ENCODE assay signal across 1 cellular context in genomic region chr7:74173866-74174605, GRCh38.
TF ChIP-seq lines count a peak whose summit lies in the region.

EIF4H (plus strand) TSS chr7:74174356; CDS start chr7:74174384, 28 bp downstream.

TF ChIP-seq in HepG2, 621 proteins besides CTCF, POLR2A, EP300 and RAD21 (continued from another document and continues in another):
- TF ChIP-seq IRF9 (CRISPR knock-in tag; IDR thresholded peaks at IDR 0.05; ENCODE audit: borderline replicate concordance) (no peak), ZHX2 (IDR thresholded peaks at IDR 0.05; ENCODE audit: low read depth) (peak; percentile 46), ZHX2 (CRISPR knock-in tag; IDR thresholded peaks at IDR 0.05; ENCODE audit: borderline replicate concordance) (peak; percentile 91), ZNF557 (CRISPR knock-in tag; IDR thresholded peaks at IDR 0.05) (peak; percentile 73; the same call in 1 of the 2 replicates), PRPF4 (IDR thresholded peaks at IDR 0.05; ENCODE audit: low read depth, low read length, poor library complexity, severe bottlenecking) (no peak), SNAPC4 (CRISPR knock-in tag; IDR thresholded peaks at IDR 0.05) (peak; percentile 79; the same call in 1 of the 2 replicates), EHMT2 (IDR thresholded peaks at IDR 0.05; ENCODE audit: borderline replicate concordance, low read depth, low read length) (no peak), ZNF724P (CRISPR knock-in tag; IDR thresholded peaks at IDR 0.05; ENCODE audit: borderline replicate concordance) (peak; percentile 72; the same call in 1 of the 2 replicates), BRCA1 (CRISPR knock-in tag; IDR thresholded peaks at IDR 0.05) (0 out of 2 replicates have a peak, but pooled peaks have one; percentile 22), KDM5A (IDR thresholded peaks at IDR 0.05; ENCODE audit: borderline replicate concordance, low read length) (peak; percentile 68; the same call in 1 of the 2 replicates), ZNF235 (CRISPR knock-in tag; IDR thresholded peaks at IDR 0.05; ENCODE audit: borderline replicate concordance) (peak; percentile 55; the same call in 1 of the 2 replicates), ZFAT (CRISPR knock-in tag; conservative IDR thresholded peaks at IDR 0.05) (peak; percentile 35; the same call in 1 of the 2 replicates), SMYD3 (CRISPR knock-in tag; IDR thresholded peaks at IDR 0.05) (no peak), ATF1 (CRISPR knock-in tag; IDR thresholded peaks at IDR 0.05) (no peak), GRHL1 (CRISPR knock-in tag; conservative IDR thresholded peaks at IDR 0.05) (no peak), FOXO4 (CRISPR knock-in tag; conservative IDR thresholded peaks at IDR 0.05) (no peak), ZBTB38 (CRISPR knock-in tag; IDR thresholded peaks at IDR 0.05) (peak; percentile 58; the same call in 1 of the 2 replicates), GPBP1L1 (CRISPR knock-in tag; IDR thresholded peaks at IDR 0.05) (no peak), ZBTB40 (IDR thresholded peaks at IDR 0.05) (no peak), ZBTB40 (CRISPR knock-in tag; IDR thresholded peaks at IDR 0.05) (peak; percentile 34; the same call in 1 of the 2 replicates), E2F5 (CRISPR knock-in tag; conservative IDR thresholded peaks at IDR 0.05) (no peak), MTA1 (CRISPR knock-in tag; IDR thresholded peaks at IDR 0.05; ENCODE audit: borderline replicate concordance) (peak; percentile 83; the same call in 1 of the 2 replicates), ZMYM3 (CRISPR knock-in tag; IDR thresholded peaks at IDR 0.05) (peak; percentile 20; the same call in 1 of the 2 replicates)
